In genomic region chr5:78320461-78320860, GRCh38 we compare ENCODE assay signal across 8 cellular contexts. TPM values are rescaled to one million over a fixed set of nuclear protein-coding genes. Genes with fewer than 3 reads are reported as not detected.
DNase-seq lines count a peak whose midpoint lies in the region; ATAC-seq and TF ChIP-seq lines count a peak whose summit lies in the region.

No MANE protein-coding gene starts in this region.

- ATAC-seq in foreskin keratinocyte = peak; percentile 29

- H3K36me3 ChIP-seq in HAP-1 (replicated peaks) = no peaks in the 10 kb centered on the region
- H3K36me3 ChIP-seq in tibial artery = no peaks in the 10 kb centered on the region

- intact Hi-C loops in tibial artery (cut with DNase I; ENCODE audit: low total_unique reads) = no loop called here

- DNase-seq in HAP-1 (ENCODE audit: low spot score in 2 of 2) (peak; percentile 40 to 85), RWPE1 (ENCODE audit: low spot score) (peak; percentile 49), foreskin keratinocyte (no peak), tibial artery (no peak), GF-D8 (lab: John Stamatoyannopoulos, UW) (no peak), SK-N-DZ (ENCODE audit: low spot score) (no peak)
- DNase-seq in activated CD4-positive, alpha-beta T cell treated with anti-CD3 and anti-CD28 coated beads for 48 hours = no peak

- no peak overlapping the region for H3K4me3 ChIP-seq in HAP-1
- H3K4me3 ChIP-seq in tibial artery = no peak overlapping the region

- H3K4me1 ChIP-seq in HAP-1 = peaks cover 14% of the 10 kb centered on the region
- no peaks in the 10 kb centered on the region for H3K4me1 ChIP-seq in foreskin keratinocyte
- H3K4me1 ChIP-seq in tibial artery = no peaks in the 10 kb centered on the region

- POLR2A ChIA-PET in RWPE1 (lab: Yijun Ruan, JAX; ENCODE audit: low non-redundant PET) = no interaction called here

- TF ChIP-seq CTCF in C4-2B (conservative IDR thresholded peaks at IDR 0.05) = peak; percentile 82
- TF ChIP-seq CTCF in RWPE1 (conservative IDR thresholded peaks at IDR 0.05; ENCODE audit: low read depth) = peak; percentile 82
- TF ChIP-seq CTCF in foreskin keratinocyte (conservative IDR thresholded peaks at IDR 0.05) = peak; percentile 76
- TF ChIP-seq CTCF in tibial artery (IDR thresholded peaks at IDR 0.05) = peak; percentile 38

- CTCF ChIA-PET in RWPE1 (lab: Yijun Ruan, JAX) = interaction anchor here (0.5 to 1.5 kb wide), 14 partner anchors 15 to 1347 kb away, joined by 3 to 6 read pairs (median 3); partner anchors contain the start of gene SCAMP1

- H3K9me3 ChIP-seq in HAP-1 = no peaks in the 10 kb centered on the region
- H3K9me3 ChIP-seq in tibial artery = no peaks in the 10 kb centered on the region

- in situ Hi-C loops in HAP-1 (cut with MboI; ENCODE audit: low sequenced_read_pairs) = no loop called here

- no peaks in the 10 kb centered on the region for H3K27me3 ChIP-seq in HAP-1 (ENCODE audit: low read depth)
- peaks cover 3% of the 10 kb centered on the region for H3K27me3 ChIP-seq in foreskin keratinocyte
- no peaks in the 10 kb centered on the region for H3K27me3 ChIP-seq in tibial artery

- H3K27ac ChIP-seq in C4-2B (no peak overlapping the region), RWPE1 (no peak overlapping the region), foreskin keratinocyte (no peak overlapping the region), tibial artery (no peak overlapping the region)

RNA-seq across cellular contexts. Expression of gene AP3B1, which starts 26.0 kb away (rescaled TPM):
- 60.6 and 63.6 TPM in 2 replicates for total RNA-seq in foreskin keratinocyte
- polyA plus RNA-seq in foreskin keratinocyte = 42.2 and 47.1 TPM in 2 replicates
- 15.5 and 24.3 TPM in 2 replicates for polyA plus RNA-seq in SK-N-DZ (2014; cell fraction: cytosol; rRNA removed)
- polyA plus RNA-seq in SK-N-DZ (2014; cell fraction: nucleus; rRNA removed) = 10.1 and 13.1 TPM in 2 replicates

RNA-seq across cellular contexts. Expression of gene SCAMP1, which starts 40.0 kb away (rescaled TPM):
- total RNA-seq in foreskin keratinocyte = 25.4 and 31.5 TPM in 2 replicates
- polyA plus RNA-seq in foreskin keratinocyte = 8.6 and 9.8 TPM in 2 replicates
- 75.7 and 79.5 TPM in 2 replicates for polyA plus RNA-seq in SK-N-DZ (2014; cell fraction: cytosol; rRNA removed)
- 23.1 and 23.6 TPM in 2 replicates for polyA plus RNA-seq in SK-N-DZ (2014; cell fraction: nucleus; rRNA removed)

Comparison
In these comparisons a context has a peak if more than half of its experiments do, and no peak if none do; other contexts are left out.
1. DNase-seq: peak in HAP-1 (2 of 2) and RWPE1 (single experiment); none in foreskin keratinocyte (0 of 2), tibial artery (0 of 2), GF-D8 (single experiment), activated CD4-positive, alpha-beta T cell treated with anti-CD3 and anti-CD28 coated beads for 48 hours (single experiment) and SK-N-DZ (single experiment).
2. Peak in every context shown above with its lines, with median percentiles within 50 percentile points of each other: CTCF ChIP-seq.